ENCODE assay signal across 26 cellular contexts in genomic region chr15:42447599-42447998, GRCh38.
"Had no signal": no experiment of that assay in that cellular context is flagged by ENCODE, and none has a peak within 500 bp of the region (broad histone marks: within the 10 kb centered on the region; RNA-seq: fewer than 3 reads in every experiment).

No MANE protein-coding gene starts in this region.

- H3K4me1 ChIP-seq: prostate gland, transverse colon, uterus had no signal

- H3K27me3 ChIP-seq: dorsolateral prefrontal cortex, gastroesophageal sphincter, sigmoid colon, suprapubic skin, transverse colon, upper lobe of right lung, uterus had no signal

- H3K9me3 Mint-ChIP-seq: central memory CD8-positive, alpha-beta T cell; immature natural killer cell; mesothelial cell of epicardium; naive thymus-derived CD4-positive, alpha-beta T cell; nephron progenitor cell; stimulated activated naive CD8-positive, alpha-beta T cell treated with anti-CD3 and anti-CD28 coated beads, Interleukin-15, amount 100 ng/mL, for 72 hours had no signal

- H3K27me3 Mint-ChIP-seq: central memory CD8-positive, alpha-beta T cell; naive thymus-derived CD4-positive, alpha-beta T cell; stimulated activated naive CD8-positive, alpha-beta T cell treated with anti-CD3 and anti-CD28 coated beads, Interleukin-15, amount 100 ng/mL, for 72 hours had no signal

- ATAC-seq: gastroesophageal sphincter; mucosa of descending colon; naive thymus-derived CD4-positive, alpha-beta T cell; stimulated activated naive CD8-positive, alpha-beta T cell treated with anti-CD3 and anti-CD28 coated beads, Interleukin-15, amount 100 ng/mL, for 72 hours; upper lobe of right lung had no signal

- H3K4me3 Mint-ChIP-seq: central memory CD8-positive, alpha-beta T cell; immature natural killer cell; mesothelial cell of epicardium; naive thymus-derived CD4-positive, alpha-beta T cell; nephron progenitor cell; stimulated activated naive CD8-positive, alpha-beta T cell treated with anti-CD3 and anti-CD28 coated beads, Interleukin-15, amount 100 ng/mL, for 72 hours had no signal

- H3K36me3 ChIP-seq: uterus had no signal

- DNase-seq: effector CD4-positive, alpha-beta T cell; foreskin fibroblast; hypothalamus; immature natural killer cell; islet precursor cell; kidney glomerular epithelial cell; mesenchymal stem cell; mucosa of descending colon; naive thymus-derived CD4-positive, alpha-beta T cell; nephron progenitor cell; nucleus accumbens; sigmoid colon; small intestine; stimulated activated CD4-positive, alpha-beta T cell treated with anti-CD3 and anti-CD28 coated beads, Interleukin-15, amount 100 ng/mL, for 24 hours; stimulated activated CD4-positive, alpha-beta T cell treated with anti-CD3 and anti-CD28 coated beads, Interleukin-2, amount 100 ng/mL, for 48 hours; stimulated activated naive CD4-positive, alpha-beta T cell; stimulated activated naive CD8-positive, alpha-beta T cell treated with anti-CD3 and anti-CD28 coated beads, Interleukin-15, amount 100 ng/mL, for 72 hours; transverse colon; upper lobe of right lung; uterus had no signal

- H3K27ac Mint-ChIP-seq: immature natural killer cell; mesothelial cell of epicardium; naive thymus-derived CD4-positive, alpha-beta T cell; nephron progenitor cell had no signal

- H3K9me3 ChIP-seq: gastroesophageal sphincter, mucosa of descending colon, prostate gland, sigmoid colon, suprapubic skin, transverse colon, upper lobe of right lung, uterus had no signal

- H3K27ac ChIP-seq: gastroesophageal sphincter, prostate gland, sigmoid colon, suprapubic skin, transverse colon, upper lobe of right lung, uterus had no signal

- H3K4me3 ChIP-seq: dorsolateral prefrontal cortex, gastroesophageal sphincter, mucosa of descending colon, prostate gland, sigmoid colon, suprapubic skin, transverse colon, upper lobe of right lung, uterus had no signal

- H3K4me1 Mint-ChIP-seq: central memory CD8-positive, alpha-beta T cell; immature natural killer cell; nephron progenitor cell; stimulated activated naive CD8-positive, alpha-beta T cell treated with anti-CD3 and anti-CD28 coated beads, Interleukin-15, amount 100 ng/mL, for 72 hours had no signal
